In the genomic region with DNA sequence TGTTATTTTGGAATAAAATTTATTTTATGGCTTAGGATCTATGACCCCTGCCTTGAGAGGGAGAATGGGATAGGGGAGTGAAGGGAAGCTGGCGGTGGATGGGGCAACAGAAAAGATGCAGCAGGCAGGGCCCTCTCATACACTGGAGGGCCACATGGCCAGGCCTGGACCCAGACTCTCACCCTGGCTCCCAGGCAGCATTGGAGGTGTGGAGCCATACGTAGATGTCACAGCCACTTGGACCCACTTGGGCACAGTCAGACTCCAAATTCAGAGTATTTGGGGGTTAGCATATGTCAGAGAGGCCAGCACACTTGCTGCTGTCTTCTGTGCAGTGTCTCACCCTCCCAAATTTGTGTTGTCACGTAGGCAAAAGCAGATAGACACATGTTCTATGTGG, we compare ENCODE assay signal across 10 cellular contexts. TPM values are rescaled to one million over a fixed set of nuclear protein-coding genes. Genes with fewer than 3 reads are reported as not detected.
A peak's percentile ranks its signal among the peaks of the same experiment; 100 is the strongest.
DNase-seq lines count a peak whose midpoint lies in the region; ATAC-seq, FAIRE-seq and TF ChIP-seq lines count a peak whose summit lies in the region.
"Had no signal": no experiment of that assay in that cellular context is flagged by ENCODE, and none has a peak within 500 bp of the region (broad histone marks: within the 10 kb centered on the region; RNA-seq: fewer than 3 reads in every experiment).

No MANE protein-coding gene starts in this region.

- POLR2A ChIA-PET in CD4-positive, alpha-beta memory T cell (lab: Charles Lee; ENCODE audit: partially characterized antibody), result interaction anchor here (0.9 to 17.6 kb wide), 4 partner anchors 13 to 32 kb away, joined by 3 to 622 read pairs (median 10); partner anchors contain the start of genes LRP1, NEMP1 and STAT6
- POLR2A ChIA-PET in MCF 10A (lab: Yijun Ruan, JAX), result interaction anchor here (0.7 to 16.5 kb wide), 13 partner anchors 7 to 409 kb away, joined by 3 to 610 read pairs (median 5); partner anchors contain the start of genes NAB2, NEMP1, SHMT2 and STAT6

- no peak overlapping the region for H3K4me2 ChIP-seq in osteoblast (ENCODE audit: insufficient read depth, low read length)

- no peaks in the 10 kb centered on the region for H3K27me3 Mint-ChIP-seq in CD4-positive, alpha-beta memory T cell
- H3K27me3 Mint-ChIP-seq in IgD-negative memory B cell, result no peaks in the 10 kb centered on the region
- no peaks in the 10 kb centered on the region for H3K27me3 Mint-ChIP-seq in MCF 10A (ENCODE audit: insufficient read depth, unreplicated experiment)

- peaks cover 19 to 50% (median 35%) of the 10 kb centered on the region in 4 donors for H3K4me1 Mint-ChIP-seq in CD4-positive, alpha-beta memory T cell
- H3K4me1 Mint-ChIP-seq in IgD-negative memory B cell, result peaks cover 20 to 27% (median 21%) of the 10 kb centered on the region in 3 donors
- H3K4me1 Mint-ChIP-seq in MCF 10A (ENCODE audit: insufficient read depth, unreplicated experiment), result peaks cover 58% of the 10 kb centered on the region

- no peaks in the 10 kb centered on the region for H3K9me3 ChIP-seq in CD4-positive, alpha-beta memory T cell (ENCODE audit: control insufficient read depth in 1 of 2, low read length in 2 of 2)
- H3K9me3 ChIP-seq in osteoblast (ENCODE audit: low read depth, low read length) (no peaks in the 10 kb centered on the region), BE2C (no peaks in the 10 kb centered on the region)
- H3K9me3 ChIP-seq: left lung had no signal

- peak overlapping the region in 5 of 7 donors; percentile 42 to 85 (median 55) for H3K27ac Mint-ChIP-seq in CD4-positive, alpha-beta memory T cell
- peak overlapping the region in 2 of 3 donors; percentile 47 to 91 for H3K27ac Mint-ChIP-seq in IgD-negative memory B cell
- peak overlapping the region; percentile 78 for H3K27ac Mint-ChIP-seq in MCF 10A (ENCODE audit: low read depth, unreplicated experiment)

- CTCF ChIA-PET in CD4-positive, alpha-beta memory T cell (lab: Charles Lee; ENCODE audit: partially characterized antibody), result interaction anchor here (0.8 to 11.0 kb wide), 5 partner anchors 12 to 522 kb away, joined by 3 to 184 read pairs (median 6); partner anchors contain the start of gene STAT6
- CTCF ChIA-PET in MCF 10A (lab: Yijun Ruan, JAX), result interaction anchor here (0.6 to 13.9 kb wide), 10 partner anchors 9 to 87 kb away, joined by 3 to 147 read pairs (median 5); partner anchors contain the start of gene STAT6

- peaks cover 57% of the 10 kb centered on the region for H3K36me3 ChIP-seq in CD4-positive, alpha-beta memory T cell (ENCODE audit: insufficient read depth, low read length)
- H3K36me3 ChIP-seq in osteoblast (ENCODE audit: insufficient read depth, low read length) (peaks cover 83% of the 10 kb centered on the region), BE2C (peaks cover 25% of the 10 kb centered on the region)

- TF ChIP-seq CTCF in MCF 10A (IDR thresholded peaks at IDR 0.05; ENCODE audit: unreplicated experiment) (no peak), osteoblast (IDR thresholded peaks at IDR 0.05; ENCODE audit: extremely low read depth, low read depth, low read length) (no peak), BE2C (IDR thresholded peaks at IDR 0.05; ENCODE audit: low read depth, low read length) (no peak)

- H2AFZ ChIP-seq in osteoblast (ENCODE audit: low read length), result no peak overlapping the region

- DNase-seq in CD4-positive, alpha-beta memory T cell, result peak in 1 of 5 donors; percentile 10
- DNase-seq in MCF 10A (ENCODE audit: unreplicated experiment) (no peak), osteoblast (ENCODE audit: insufficient read length, low spot score, missing footprints) (peak; percentile 77), NCI-H2196 (lab: John Stamatoyannopoulos, UW; ENCODE audit: unreplicated experiment) (no peak), BE2C (no peak), GM12891 (ENCODE audit: insufficient read length, low spot score) (no peak)
- DNase-seq: amniotic stem cell, left lung had no signal

- H3K4me3 ChIP-seq in CD4-positive, alpha-beta memory T cell (ENCODE audit: low read length in 2 of 2), result no peak overlapping the region
- H3K4me3 ChIP-seq in osteoblast (ENCODE audit: insufficient read depth, low read length), result no peak overlapping the region
- no peak overlapping the region for H3K4me3 ChIP-seq in BE2C (ENCODE audit: low read depth, low read length)
- H3K4me3 ChIP-seq: left lung had no signal

- ATAC-seq in HG02840 (IDR thresholded peaks at IDR 0.05; ENCODE audit: low FRiP score, unreplicated experiment), result no peak

- intact Hi-C loops in CD4-positive, alpha-beta memory T cell (cut with micrococcal nuclease), result no loop called here
- intact Hi-C loops in MCF 10A (cut with micrococcal nuclease), result no loop called here

- FAIRE-seq in GM12891 (lab: Jason Lieb, UNC), result no peak

- peaks cover 33% of the 10 kb centered on the region for H3K79me2 ChIP-seq in osteoblast (ENCODE audit: insufficient read depth, low read length)

- peaks cover 40% of the 10 kb centered on the region for H4K20me1 ChIP-seq in osteoblast (ENCODE audit: insufficient read depth, low read length)

- BruUV-seq in MCF 10A (replicated peaks; lab: Mats Ljungman, UMichigan), result no TSS peak

- H3K9me3 Mint-ChIP-seq in CD4-positive, alpha-beta memory T cell, result peaks cover 0 to 3% (median 0%) of the 10 kb centered on the region in 8 donors
- H3K9me3 Mint-ChIP-seq in IgD-negative memory B cell (no peaks in the 10 kb centered on the region), MCF 10A (ENCODE audit: unreplicated experiment) (no peaks in the 10 kb centered on the region)

- H3K27ac ChIP-seq in CD4-positive, alpha-beta memory T cell (ENCODE audit: low read depth, low read length), result no peak overlapping the region
- no peak overlapping the region for H3K27ac ChIP-seq in osteoblast (ENCODE audit: low read depth, low read length)

- peaks cover 49% of the 10 kb centered on the region for H3K4me1 ChIP-seq in CD4-positive, alpha-beta memory T cell (ENCODE audit: insufficient read depth, low read length)
- H3K4me1 ChIP-seq in osteoblast (ENCODE audit: insufficient read depth, low read length), result peaks cover 59% of the 10 kb centered on the region
- H3K4me1 ChIP-seq in BE2C, result peaks cover 6% of the 10 kb centered on the region

- no peak for TF ChIP-seq POLR2A in GM12891 (IDR thresholded peaks at IDR 0.05; ENCODE audit: low read depth, low read length)

- H3K27me3 ChIP-seq in CD4-positive, alpha-beta memory T cell (ENCODE audit: insufficient read depth, low read length), result no peaks in the 10 kb centered on the region
- no peaks in the 10 kb centered on the region for H3K27me3 ChIP-seq in osteoblast (ENCODE audit: insufficient read depth, low read length)
- no peaks in the 10 kb centered on the region for H3K27me3 ChIP-seq in BE2C
- H3K27me3 ChIP-seq: left lung had no signal

- no peak overlapping the region for H3K4me3 Mint-ChIP-seq in CD4-positive, alpha-beta memory T cell
- H3K4me3 Mint-ChIP-seq in IgD-negative memory B cell (peak overlapping the region in 1 of 4 donors; percentile 67), MCF 10A (ENCODE audit: unreplicated experiment) (no peak overlapping the region)

- peaks cover 36 to 73% of the 10 kb centered on the region in 2 donors for H3K36me3 Mint-ChIP-seq in CD4-positive, alpha-beta memory T cell
- H3K36me3 Mint-ChIP-seq in IgD-negative memory B cell (peaks cover 4% of the 10 kb centered on the region), MCF 10A (ENCODE audit: insufficient read depth, unreplicated experiment) (peaks cover 84% of the 10 kb centered on the region)

TF ChIP-seq in GM12891, 5 proteins besides CTCF, POLR2A, EP300 and RAD21:
- TF ChIP-seq PAX5 (IDR thresholded peaks at IDR 0.05; ENCODE audit: insufficient read depth, low read length, severe bottlenecking) (no peak), POU2F2 (IDR thresholded peaks at IDR 0.05; ENCODE audit: low read depth, low read length) (no peak), SPI1 (IDR thresholded peaks at IDR 0.05; ENCODE audit: low read depth, low read length) (no peak), TAF1 (IDR thresholded peaks at IDR 0.05; ENCODE audit: low read depth, low read length) (no peak), POLR2AphosphoS5 (IDR thresholded peaks at IDR 0.05; ENCODE audit: low read depth, low read length) (no peak)

RNA-seq across cellular contexts. Expression of gene NAB2, which starts 6.5 kb away (rescaled TPM):
- 10 to 100 TPM; 17.5 to 19.5 TPM for total RNA-seq in CD4-positive, alpha-beta memory T cell
- 1 to 10 TPM in 1 of 2 donors, under 1 TPM in 1; 0.41 to 1.8 TPM for polyA plus RNA-seq in CD4-positive, alpha-beta memory T cell
- polyA plus RNA-seq in IgD-negative memory B cell, result 0.81 TPM
- total RNA-seq in MCF 10A (2022), result 25.8 and 30.6 TPM in 2 replicates
- 53.6 and 70.9 TPM in 2 replicates for total RNA-seq in osteoblast
- polyA plus RNA-seq in BE2C (2012; ENCODE audit: insufficient read depth, insufficient read length, low read depth), result 24.8 TPM
- polyA plus RNA-seq in GM12891 (2012; ENCODE audit: low read depth, missing spikeins), result 13.1 TPM

RNA-seq across cellular contexts. Expression of gene STAT6, which starts 15.7 kb away (rescaled TPM):
- total RNA-seq in CD4-positive, alpha-beta memory T cell, result 100 to 1,000 TPM; 399 to 424 TPM
- 10 to 100 TPM; 78.4 to 91.7 TPM for polyA plus RNA-seq in CD4-positive, alpha-beta memory T cell
- polyA plus RNA-seq in IgD-negative memory B cell, result 130 TPM
- total RNA-seq in MCF 10A (2022) (99.7 and 122 TPM in 2 replicates), osteoblast (149 and 167 TPM in 2 replicates)
- polyA plus RNA-seq in BE2C (2012; ENCODE audit: insufficient read depth, insufficient read length, low read depth), result 1.6 TPM
- polyA plus RNA-seq in GM12891 (2012; ENCODE audit: low read depth, missing spikeins), result 99.5 TPM

RNA-seq across cellular contexts. Expression of gene NEMP1, which starts 16.8 kb away (rescaled TPM):
- 10 to 100 TPM; 27.2 TPM for total RNA-seq in CD4-positive, alpha-beta memory T cell
- 1 to 10 TPM; 4.6 to 6.5 TPM for polyA plus RNA-seq in CD4-positive, alpha-beta memory T cell
- 4.3 TPM for polyA plus RNA-seq in IgD-negative memory B cell
- 17.5 and 22.5 TPM in 2 replicates for total RNA-seq in MCF 10A (2022)
- 6.5 and 7.7 TPM in 2 replicates for total RNA-seq in osteoblast
- polyA plus RNA-seq in BE2C (2012; ENCODE audit: insufficient read depth, insufficient read length, low read depth), result 5.8 TPM
- polyA plus RNA-seq in GM12891 (2012; ENCODE audit: low read depth, missing spikeins), result 8.8 TPM

RNA-seq across cellular contexts. Expression of gene LRP1, which starts 32.8 kb away (rescaled TPM):
- 10 to 100 TPM in 1 of 2 experiments, 1 to 10 TPM in 1; 9.7 to 11.6 TPM for total RNA-seq in CD4-positive, alpha-beta memory T cell
- under 1 TPM in 1 of 2 donors, not detected in 1; 0.38 TPM for polyA plus RNA-seq in CD4-positive, alpha-beta memory T cell
- 0.19 TPM for polyA plus RNA-seq in IgD-negative memory B cell
- total RNA-seq in MCF 10A (2022), result 18.9 and 25.3 TPM in 2 replicates
- total RNA-seq in osteoblast, result 744 and 789 TPM in 2 replicates
- 6.4 TPM for polyA plus RNA-seq in BE2C (2012; ENCODE audit: insufficient read depth, insufficient read length, low read depth)
- polyA plus RNA-seq in GM12891 (2012; ENCODE audit: low read depth, missing spikeins), result 0.47 TPM

RNA-seq across cellular contexts. Expression of gene MYO1A, which starts 45.5 kb away (rescaled TPM):
- total RNA-seq in CD4-positive, alpha-beta memory T cell, result 1 to 10 TPM; 1.2 to 3.0 TPM
- polyA plus RNA-seq in CD4-positive, alpha-beta memory T cell, result not detected
- not detected for polyA plus RNA-seq in IgD-negative memory B cell
- total RNA-seq in MCF 10A (2022) (0.12 and 0.42 TPM in 2 replicates), osteoblast (under 0.01 TPM in 1 of 2 replicates, not detected in the other)
- not detected for polyA plus RNA-seq in BE2C (2012; ENCODE audit: insufficient read depth, insufficient read length, low read depth)
- 0.21 TPM for polyA plus RNA-seq in GM12891 (2012; ENCODE audit: low read depth, missing spikeins)
